Comparison of ENCODE assay signal across 10 cellular contexts in the genomic region with DNA sequence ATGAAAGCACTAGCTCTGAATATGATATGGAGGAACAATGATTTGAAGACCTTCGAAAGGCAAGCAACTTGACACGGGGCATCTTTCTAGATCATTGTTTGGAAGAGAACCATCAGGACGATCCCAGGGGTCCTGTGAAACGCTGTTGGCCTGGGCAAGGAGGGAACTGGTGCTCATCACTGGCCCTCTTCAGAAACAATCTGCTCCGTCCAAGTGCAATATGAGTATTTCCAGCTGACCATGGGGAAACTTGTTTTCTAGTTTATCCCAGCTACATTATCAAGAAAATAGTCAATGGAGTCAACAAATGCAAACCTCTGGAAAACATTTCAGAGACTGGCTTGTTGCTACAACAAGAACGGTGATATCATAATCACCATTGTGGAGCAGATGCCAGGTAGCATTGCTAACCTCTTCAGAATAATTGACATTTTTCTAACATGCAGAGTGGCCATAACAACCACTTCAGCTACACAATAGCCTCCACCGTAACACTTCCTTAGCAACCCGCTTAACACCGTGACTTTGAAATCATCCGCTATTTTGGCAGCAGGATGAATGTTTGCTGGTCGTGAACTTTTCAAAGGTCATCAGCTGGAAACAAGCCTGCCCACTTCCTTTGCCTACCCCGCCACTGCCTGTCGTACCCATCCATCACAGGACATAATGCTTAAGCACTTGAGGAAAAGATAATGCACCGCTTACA.
A peak's percentile ranks its signal among the peaks of the same experiment; 100 is the strongest.
DNase-seq lines count a peak whose midpoint lies in the region; ATAC-seq lines count a peak whose summit lies in the region.
"Had no signal": no experiment of that assay in that cellular context is flagged by ENCODE, and none has a peak within 500 bp of the region (broad histone marks: within the 10 kb centered on the region; RNA-seq: fewer than 3 reads in every experiment).

No MANE protein-coding gene starts in this region.

- no peak overlapping the region for H3K27ac Mint-ChIP-seq in activated CD8-positive, alpha-beta T cell treated with anti-CD3 and anti-CD28 coated beads, Interleukin-2, amount 10 ng/mL, durations not matched to agents 7 days and 5 days
- H3K27ac Mint-ChIP-seq: activated T-helper 2 cell treated with anti-CD3 and anti-CD28 coated beads, Interferon-gamma antibody, Interleukin-2, Interleukin-4, amounts not matched to agents 10 μg/mL and 5 μg/mL and 100 μg/mL, durations not matched to agents 14 hours and 24 hours and 36 hours had no signal

- WGBS in aorta, 2 donors = 56 to 59% methylated on average over 14 of the region's 14 CpGs

- no peak overlapping the region for H3K4me3 Mint-ChIP-seq in activated CD8-positive, alpha-beta T cell treated with anti-CD3 and anti-CD28 coated beads, Interleukin-2, amount 10 ng/mL, durations not matched to agents 7 days and 5 days

- H3K4me3 ChIP-seq in aorta (ENCODE audit: low read length in 2 of 2) (no peak overlapping the region), Karpas-422 (ENCODE audit: low read length) (no peak overlapping the region)

- no peak overlapping the region for H3K9ac ChIP-seq in Karpas-422 (ENCODE audit: low read length)

- H3K9me2 ChIP-seq in Karpas-422 (replicated peaks; ENCODE audit: insufficient read depth, low read length) = no peaks in the 10 kb centered on the region

- CTCF ChIA-PET in activated CD8-positive, alpha-beta T cell treated with anti-CD3 and anti-CD28 coated beads, Interleukin-2, amount 10 ng/mL, durations not matched to agents 7 days and 5 days (lab: Charles Lee) = interaction anchor here (0.6 kb wide), 1 partner anchor 30 kb away, joined by 3 read pairs; no protein-coding TSS in a partner anchor

- H3K27me3 ChIP-seq in aorta (ENCODE audit: control insufficient read depth in 1 of 2, insufficient read depth in 2 of 2, low read length in 1 of 2) (no peaks in the 10 kb centered on the region), Karpas-422 (ENCODE audit: low read length) (no peaks in the 10 kb centered on the region)

- no peaks in the 10 kb centered on the region for H3K9me3 Mint-ChIP-seq in activated CD8-positive, alpha-beta T cell treated with anti-CD3 and anti-CD28 coated beads, Interleukin-2, amount 10 ng/mL, durations not matched to agents 7 days and 5 days (ENCODE audit: insufficient read depth)
- H3K9me3 Mint-ChIP-seq: activated T-helper 2 cell treated with anti-CD3 and anti-CD28 coated beads, Interferon-gamma antibody, Interleukin-2, Interleukin-4, amounts not matched to agents 10 μg/mL and 5 μg/mL and 100 μg/mL, durations not matched to agents 14 hours and 24 hours and 36 hours had no signal

- no peak overlapping the region for H3K4me2 ChIP-seq in Karpas-422 (ENCODE audit: low read depth, low read length, poor library complexity, severe bottlenecking)

- peaks cover 21% of the 10 kb centered on the region for H3K27me3 Mint-ChIP-seq in activated CD8-positive, alpha-beta T cell treated with anti-CD3 and anti-CD28 coated beads, Interleukin-2, amount 10 ng/mL, durations not matched to agents 7 days and 5 days (ENCODE audit: low read depth)

- intact Hi-C loops in Right ventricle myocardium superior (cut with DNase I) = no loop called here
- intact Hi-C loops in cardiac septum (cut with DNase I) = loop anchor here (5.0 kb wide), 2 partner anchors 48 to 113 kb away; a partner anchor contains a TSS
- intact Hi-C loops in aorta (cut with DNase I) = no loop called here

- no peaks in the 10 kb centered on the region for H4K20me1 ChIP-seq in Karpas-422 (ENCODE audit: insufficient read depth, low read depth, low read length)

- H2AFZ ChIP-seq in Karpas-422 (ENCODE audit: low read length) = no peak overlapping the region

- no peak overlapping the region for H3K27ac ChIP-seq in aorta (ENCODE audit: low read depth in 1 of 2, low read length in 2 of 2)
- no peak overlapping the region for H3K27ac ChIP-seq in Karpas-422 (ENCODE audit: low read length)

- H3K9me3 ChIP-seq in aorta (ENCODE audit: control insufficient read depth, low read length) (no peaks in the 10 kb centered on the region), Karpas-422 (ENCODE audit: low read length) (no peaks in the 10 kb centered on the region)

- DNase-seq in Right ventricle myocardium superior = peak; percentile 48
- DNase-seq in cardiac septum (ENCODE audit: low spot score) = no peak
- DNase-seq in activated CD8-positive, alpha-beta T cell treated with anti-CD3 and anti-CD28 coated beads, Interleukin-2, amount 10 ng/mL, durations not matched to agents 7 days and 5 days = no peak
- peak; percentile 19 for DNase-seq in iPS-NIHi11 (ENCODE audit: low spot score)
- no peak for DNase-seq in aorta
- no peak for DNase-seq in Karpas-422
- no peak for DNase-seq in activated CD4-positive, alpha-beta T cell treated with anti-CD3 and anti-CD28 coated beads, Interleukin-2, amount 50 U/mL, for 4 hours
- DNase-seq in activated CD4-positive, alpha-beta T cell treated with anti-CD3 and anti-CD28 coated beads for 1 hour = no peak
- DNase-seq: T-helper 1 cell had no signal

- H3K4me1 Mint-ChIP-seq in activated CD8-positive, alpha-beta T cell treated with anti-CD3 and anti-CD28 coated beads, Interleukin-2, amount 10 ng/mL, durations not matched to agents 7 days and 5 days (ENCODE audit: low read depth) = peaks cover 4% of the 10 kb centered on the region

- H3K36me3 Mint-ChIP-seq in activated CD8-positive, alpha-beta T cell treated with anti-CD3 and anti-CD28 coated beads, Interleukin-2, amount 10 ng/mL, durations not matched to agents 7 days and 5 days (ENCODE audit: low read depth) = no peaks in the 10 kb centered on the region

- H3K4me1 ChIP-seq in aorta (ENCODE audit: control insufficient read depth in 1 of 2, insufficient read depth in 2 of 2, low read length in 2 of 2) (no peaks in the 10 kb centered on the region), Karpas-422 (ENCODE audit: low read length) (no peaks in the 10 kb centered on the region)

- POLR2A ChIA-PET in activated CD8-positive, alpha-beta T cell treated with anti-CD3 and anti-CD28 coated beads, Interleukin-2, amount 10 ng/mL, durations not matched to agents 7 days and 5 days (lab: Charles Lee) = no interaction called here

- ATAC-seq in Right ventricle myocardium superior (ENCODE audit: poor library complexity) (peak; percentile 96), aorta (ENCODE audit: low FRiP score) (peak; percentile 50)
- peak; percentile 36 for ATAC-seq in activated CD8-positive, alpha-beta T cell treated with anti-CD3 and anti-CD28 coated beads, Interleukin-2, amount 10 ng/mL, durations not matched to agents 7 days and 5 days

- no peaks in the 10 kb centered on the region for H3K36me3 ChIP-seq in aorta (ENCODE audit: control insufficient read depth in 1 of 2, insufficient read depth in 2 of 2, low read length in 1 of 2)
- no peaks in the 10 kb centered on the region for H3K36me3 ChIP-seq in Karpas-422 (ENCODE audit: insufficient read depth, low read length)

- H3K79me2 ChIP-seq in Karpas-422 (ENCODE audit: low read length) = no peaks in the 10 kb centered on the region

Comparison
In these comparisons a context has a peak if more than half of its experiments do, and no peak if none do; other contexts are left out.
1. DNase-seq: peak in Right ventricle myocardium superior (single experiment) and iPS-NIHi11 (single experiment); none in cardiac septum (single experiment), activated CD8-positive, alpha-beta T cell treated with anti-CD3 and anti-CD28 coated beads, Interleukin-2, amount 10 ng/mL, durations not matched to agents 7 days and 5 days (single experiment), aorta (0 of 2), Karpas-422 (single experiment), activated CD4-positive, alpha-beta T cell treated with anti-CD3 and anti-CD28 coated beads, Interleukin-2, amount 50 U/mL, for 4 hours (0 of 2) and activated CD4-positive, alpha-beta T cell treated with anti-CD3 and anti-CD28 coated beads for 1 hour (single experiment).
2. ATAC-seq: peak in every context shown above with its lines; median percentile 96 in Right ventricle myocardium superior; 50 in aorta; 36 in activated CD8-positive, alpha-beta T cell treated with anti-CD3 and anti-CD28 coated beads, Interleukin-2, amount 10 ng/mL, durations not matched to agents 7 days and 5 days.